1 cellular context compared by ENCODE assay signal in the genomic region with DNA sequence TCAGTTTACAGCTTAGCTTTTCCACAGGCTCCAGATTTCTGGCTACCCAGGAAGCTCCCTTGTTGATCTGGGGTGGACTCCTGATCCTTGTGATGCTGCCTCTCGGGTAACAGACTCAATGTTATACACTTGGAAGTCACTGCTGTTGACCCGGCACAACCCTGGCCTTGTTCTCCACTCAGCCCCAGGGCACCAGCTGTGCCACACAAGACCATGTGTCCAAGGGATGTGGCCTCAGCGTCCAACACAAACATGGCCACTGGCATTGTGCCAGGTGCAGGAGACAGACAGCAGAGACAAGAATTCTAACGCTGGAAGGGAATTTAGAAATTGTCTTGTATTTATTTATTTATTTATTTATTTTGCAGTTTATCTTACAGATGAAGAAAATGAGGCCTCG.
TF ChIP-seq lines count a peak whose summit lies in the region.

No MANE protein-coding gene starts in this region.

TF ChIP-seq in SK-N-SH, 30 proteins besides CTCF, POLR2A, EP300 and RAD21 (continued from another document):
- TF ChIP-seq, protein P1, sequence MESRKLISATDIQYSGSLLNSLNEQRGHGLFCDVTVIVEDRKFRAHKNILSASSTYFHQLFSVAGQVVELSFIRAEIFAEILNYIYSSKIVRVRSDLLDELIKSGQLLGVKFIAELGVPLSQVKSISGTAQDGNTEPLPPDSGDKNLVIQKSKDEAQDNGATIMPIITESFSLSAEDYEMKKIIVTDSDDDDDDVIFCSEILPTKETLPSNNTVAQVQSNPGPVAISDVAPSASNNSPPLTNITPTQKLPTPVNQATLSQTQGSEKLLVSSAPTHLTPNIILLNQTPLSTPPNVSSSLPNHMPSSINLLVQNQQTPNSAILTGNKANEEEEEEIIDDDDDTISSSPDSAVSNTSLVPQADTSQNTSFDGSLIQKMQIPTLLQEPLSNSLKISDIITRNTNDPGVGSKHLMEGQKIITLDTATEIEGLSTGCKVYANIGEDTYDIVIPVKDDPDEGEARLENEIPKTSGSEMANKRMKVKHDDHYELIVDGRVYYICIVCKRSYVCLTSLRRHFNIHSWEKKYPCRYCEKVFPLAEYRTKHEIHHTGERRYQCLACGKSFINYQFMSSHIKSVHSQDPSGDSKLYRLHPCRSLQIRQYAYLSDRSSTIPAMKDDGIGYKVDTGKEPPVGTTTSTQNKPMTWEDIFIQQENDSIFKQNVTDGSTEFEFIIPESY (IDR thresholded peaks at IDR 0.05; ENCODE audit: borderline replicate concordance, low read depth): no peak
- TF ChIP-seq EZH2phosphoT487 (IDR thresholded peaks at IDR 0.05; ENCODE audit: borderline replicate concordance, low read depth) (no peak), ELF1 (IDR thresholded peaks at IDR 0.05) (no peak), POLR2AphosphoS5 (IDR thresholded peaks at IDR 0.05; ENCODE audit: low read depth, low read length) (no peak), RFX5 (IDR thresholded peaks at IDR 0.05; ENCODE audit: low read length) (no peak), FOXM1 (IDR thresholded peaks at IDR 0.05; ENCODE audit: low read depth) (no peak), MAX (IDR thresholded peaks at IDR 0.05; ENCODE audit: low read depth) (no peak), CHD2 (IDR thresholded peaks at IDR 0.05; ENCODE audit: low read length, partially characterized antibody) (no peak), MXI1 (IDR thresholded peaks at IDR 0.05; ENCODE audit: low read depth, low read length) (peak; percentile 48; the same call in 1 of the 2 replicates), GATA2 (CRISPR knock-in tag; IDR thresholded peaks at IDR 0.05) (0 out of 2 replicates have a peak, but pooled peaks have one; percentile 17), TAF1 (IDR thresholded peaks at IDR 0.05; ENCODE audit: borderline replicate concordance, low read depth, low read length) (no peak), USF2 (IDR thresholded peaks at IDR 0.05; ENCODE audit: borderline replicate concordance, low read depth, low read length) (no peak), RXRA (IDR thresholded peaks at IDR 0.05; ENCODE audit: borderline replicate concordance, low read depth) (no peak), SIN3A (IDR thresholded peaks at IDR 0.05; ENCODE audit: borderline replicate concordance, low read depth, low read length) (no peak), TCF12 (IDR thresholded peaks at IDR 0.05) (no peak), FOXJ3 (CRISPR knock-in tag; IDR thresholded peaks at IDR 0.05) (peak; percentile 47; the same call in 1 of the 2 replicates), NRF1 (IDR thresholded peaks at IDR 0.05; ENCODE audit: low read depth, low read length) (no peak), FOSL2 (IDR thresholded peaks at IDR 0.05; ENCODE audit: borderline replicate concordance, low read depth) (no peak), JUND (IDR thresholded peaks at IDR 0.05) (no peak)
- TF ChIP-seq, protein P2, sequence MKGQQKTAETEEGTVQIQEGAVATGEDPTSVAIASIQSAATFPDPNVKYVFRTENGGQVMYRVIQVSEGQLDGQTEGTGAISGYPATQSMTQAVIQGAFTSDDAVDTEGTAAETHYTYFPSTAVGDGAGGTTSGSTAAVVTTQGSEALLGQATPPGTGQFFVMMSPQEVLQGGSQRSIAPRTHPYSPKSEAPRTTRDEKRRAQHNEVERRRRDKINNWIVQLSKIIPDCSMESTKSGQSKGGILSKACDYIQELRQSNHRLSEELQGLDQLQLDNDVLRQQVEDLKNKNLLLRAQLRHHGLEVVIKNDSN (IDR thresholded peaks at IDR 0.05; ENCODE audit: borderline replicate concordance, low read depth): no peak
- TF ChIP-seq, protein P3, sequence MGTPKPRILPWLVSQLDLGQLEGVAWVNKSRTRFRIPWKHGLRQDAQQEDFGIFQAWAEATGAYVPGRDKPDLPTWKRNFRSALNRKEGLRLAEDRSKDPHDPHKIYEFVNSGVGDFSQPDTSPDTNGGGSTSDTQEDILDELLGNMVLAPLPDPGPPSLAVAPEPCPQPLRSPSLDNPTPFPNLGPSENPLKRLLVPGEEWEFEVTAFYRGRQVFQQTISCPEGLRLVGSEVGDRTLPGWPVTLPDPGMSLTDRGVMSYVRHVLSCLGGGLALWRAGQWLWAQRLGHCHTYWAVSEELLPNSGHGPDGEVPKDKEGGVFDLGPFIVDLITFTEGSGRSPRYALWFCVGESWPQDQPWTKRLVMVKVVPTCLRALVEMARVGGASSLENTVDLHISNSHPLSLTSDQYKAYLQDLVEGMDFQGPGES (IDR thresholded peaks at IDR 0.05; ENCODE audit: low read depth, low read length): no peak
- TF ChIP-seq, protein P4, sequence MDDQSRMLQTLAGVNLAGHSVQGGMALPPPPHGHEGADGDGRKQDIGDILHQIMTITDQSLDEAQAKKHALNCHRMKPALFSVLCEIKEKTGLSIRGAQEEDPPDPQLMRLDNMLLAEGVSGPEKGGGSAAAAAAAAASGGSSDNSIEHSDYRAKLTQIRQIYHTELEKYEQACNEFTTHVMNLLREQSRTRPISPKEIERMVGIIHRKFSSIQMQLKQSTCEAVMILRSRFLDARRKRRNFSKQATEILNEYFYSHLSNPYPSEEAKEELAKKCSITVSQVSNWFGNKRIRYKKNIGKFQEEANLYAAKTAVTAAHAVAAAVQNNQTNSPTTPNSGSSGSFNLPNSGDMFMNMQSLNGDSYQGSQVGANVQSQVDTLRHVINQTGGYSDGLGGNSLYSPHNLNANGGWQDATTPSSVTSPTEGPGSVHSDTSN (IDR thresholded peaks at IDR 0.05): no peak
